Comparison of ENCODE assay signal across 1 cellular context in the genomic region with DNA sequence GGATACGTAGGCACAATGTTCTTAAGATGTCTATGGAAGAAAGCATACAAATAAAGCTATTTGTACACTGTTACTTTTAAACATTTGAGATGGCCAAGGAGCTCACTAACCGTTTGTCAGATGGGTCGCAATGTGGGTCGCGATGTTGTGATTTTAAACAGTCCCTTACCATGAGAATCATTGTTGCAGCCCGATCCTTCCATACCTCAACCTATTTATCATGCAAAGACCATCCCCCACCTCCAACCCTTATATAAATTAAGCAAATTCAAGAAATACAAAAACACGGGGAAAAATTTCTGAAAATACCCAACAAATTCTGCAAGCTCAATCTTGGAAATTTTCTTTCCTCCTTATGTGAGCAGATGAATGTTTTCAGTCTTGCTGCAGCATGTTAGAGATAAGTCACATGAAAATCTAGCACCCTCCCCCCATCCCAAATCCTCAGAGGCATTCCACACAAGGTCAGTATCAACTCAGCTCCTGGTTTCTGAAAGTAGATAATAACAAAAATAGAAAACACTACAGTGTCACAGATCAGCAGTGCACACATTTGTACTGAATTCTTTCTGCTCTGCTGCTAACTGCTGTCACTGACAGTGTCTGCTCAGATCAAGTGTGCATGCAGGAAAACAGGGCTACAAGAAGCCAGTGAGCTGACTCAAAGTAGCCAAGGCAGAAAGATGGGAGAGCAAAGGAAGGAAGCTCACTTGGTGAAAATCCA.
TF ChIP-seq lines count a peak whose summit lies in the region.

No MANE protein-coding gene starts in this region.

TF ChIP-seq in H1, 55 proteins besides CTCF, POLR2A, EP300 and RAD21 (continued from another document):
- TF ChIP-seq, protein P1, sequence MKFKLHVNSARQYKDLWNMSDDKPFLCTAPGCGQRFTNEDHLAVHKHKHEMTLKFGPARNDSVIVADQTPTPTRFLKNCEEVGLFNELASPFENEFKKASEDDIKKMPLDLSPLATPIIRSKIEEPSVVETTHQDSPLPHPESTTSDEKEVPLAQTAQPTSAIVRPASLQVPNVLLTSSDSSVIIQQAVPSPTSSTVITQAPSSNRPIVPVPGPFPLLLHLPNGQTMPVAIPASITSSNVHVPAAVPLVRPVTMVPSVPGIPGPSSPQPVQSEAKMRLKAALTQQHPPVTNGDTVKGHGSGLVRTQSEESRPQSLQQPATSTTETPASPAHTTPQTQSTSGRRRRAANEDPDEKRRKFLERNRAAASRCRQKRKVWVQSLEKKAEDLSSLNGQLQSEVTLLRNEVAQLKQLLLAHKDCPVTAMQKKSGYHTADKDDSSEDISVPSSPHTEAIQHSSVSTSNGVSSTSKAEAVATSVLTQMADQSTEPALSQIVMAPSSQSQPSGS (IDR thresholded peaks at IDR 0.05; ENCODE audit: low read length), result 0 out of 2 replicates have a peak, but pooled peaks have one; percentile 50
- TF ChIP-seq SP1 (IDR thresholded peaks at IDR 0.05; ENCODE audit: low read depth, low read length), result peak; percentile 77
- TF ChIP-seq SIX5 (IDR thresholded peaks at IDR 0.05; ENCODE audit: low read depth, low read length), result no peak
